8 cellular contexts compared by ENCODE assay signal in the genomic region with DNA sequence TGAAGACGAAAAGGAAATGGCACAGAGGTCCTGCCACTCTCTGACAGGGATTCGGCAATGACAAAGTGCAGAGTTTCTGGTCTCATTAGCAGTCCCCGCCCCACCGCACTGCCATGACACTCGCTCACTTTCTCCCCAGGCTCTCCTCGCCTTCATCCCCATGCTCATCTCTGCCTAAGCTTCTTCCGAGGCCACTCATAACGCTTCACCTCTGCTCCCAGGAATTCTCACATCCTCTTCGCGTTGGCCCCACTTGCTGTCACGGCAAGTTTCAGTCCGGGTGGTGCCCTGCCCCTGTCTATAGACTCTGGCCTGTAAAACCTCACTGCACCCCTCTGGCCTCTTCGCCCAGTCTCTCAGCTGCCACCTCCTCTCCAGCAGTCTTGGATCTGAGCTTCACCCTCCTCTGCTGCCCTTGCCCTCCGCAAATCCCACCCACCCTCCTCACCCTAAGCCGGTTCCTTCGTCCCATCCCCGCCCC. TPM values are rescaled to one million over a fixed set of nuclear protein-coding genes. Genes with fewer than 3 reads are reported as not detected.
DNase-seq lines count a peak whose midpoint lies in the region; ATAC-seq and TF ChIP-seq lines count a peak whose summit lies in the region.

No MANE protein-coding gene starts in this region.

- no peak for TF ChIP-seq CTCF in RWPE2 (IDR thresholded peaks at IDR 0.05; ENCODE audit: poor library complexity, severe bottlenecking)

- intact Hi-C loops in right cardiac atrium (cut with DNase I) = no loop called here

- peak; percentile 22 for DNase-seq in activated gamma-delta T cell treated with Interleukin-2 at 50 U/mL for 16 hours
- DNase-seq in activated gamma-delta T cell (lab: John Stamatoyannopoulos, UW) = no peak
- no peak for DNase-seq in RWPE2 (ENCODE audit: low spot score)
- DNase-seq in activated naive CD8-positive, alpha-beta T cell treated with anti-CD3 and anti-CD28 coated beads for 36 hours = peak; percentile 53
- peak in 1 of 3 donors; percentile 22 for DNase-seq in right cardiac atrium
- no peak for DNase-seq in skeletal muscle cell (ENCODE audit: low read depth)
- no peak for DNase-seq in NCI-H1436 treated with DMSO at 0.1 percent for 48 hours (lab: John Stamatoyannopoulos, UW)
- DNase-seq in ureter (ENCODE audit: low spot score) = no peak

- H3K36me3 Mint-ChIP-seq in activated naive CD8-positive, alpha-beta T cell treated with anti-CD3 and anti-CD28 coated beads for 36 hours = peaks cover 12% of the 10 kb centered on the region

- no peaks in the 10 kb centered on the region; the same call in 1 of the 2 replicates for H3K36me3 ChIP-seq in RWPE2 (ENCODE audit: low read depth)

- WGBS in right cardiac atrium = 1% methylated on average over 17 of the region's 17 CpGs

- no peaks in the 10 kb centered on the region for H3K9me3 Mint-ChIP-seq in activated naive CD8-positive, alpha-beta T cell treated with anti-CD3 and anti-CD28 coated beads for 36 hours

- peaks cover 30% of the 10 kb centered on the region for H3K4me1 Mint-ChIP-seq in activated naive CD8-positive, alpha-beta T cell treated with anti-CD3 and anti-CD28 coated beads for 36 hours

- peaks cover 3% of the 10 kb centered on the region for H3K4me1 ChIP-seq in RWPE2 (ENCODE audit: insufficient read depth, poor library complexity, severe bottlenecking)
- peaks cover 2% of the 10 kb centered on the region for H3K4me1 ChIP-seq in right cardiac atrium (ENCODE audit: control insufficient read depth, insufficient read depth, low read length)

- peak overlapping the region; percentile 91 for H3K4me3 ChIP-seq in RWPE2 (ENCODE audit: severe bottlenecking)
- H3K4me3 ChIP-seq in right cardiac atrium (ENCODE audit: low read length) = peak overlapping the region; percentile 85
- peak overlapping the region; percentile 76 for H3K4me3 ChIP-seq in skeletal muscle cell (ENCODE audit: low read depth, low read length)

- ATAC-seq in RWPE2 (ENCODE audit: low read depth) (peak; percentile 3), right cardiac atrium (peak; percentile 6 to 17)

- no peaks in the 10 kb centered on the region for H3K27me3 Mint-ChIP-seq in activated naive CD8-positive, alpha-beta T cell treated with anti-CD3 and anti-CD28 coated beads for 36 hours

- H3K4me3 Mint-ChIP-seq in activated naive CD8-positive, alpha-beta T cell treated with anti-CD3 and anti-CD28 coated beads for 36 hours = peak overlapping the region; percentile 88

- no peaks in the 10 kb centered on the region for H3K27me3 ChIP-seq in RWPE2 (ENCODE audit: insufficient read depth, poor library complexity, severe bottlenecking)
- no peaks in the 10 kb centered on the region for H3K27me3 ChIP-seq in right cardiac atrium (ENCODE audit: control insufficient read depth, insufficient read depth)

- H3K27ac Mint-ChIP-seq in activated naive CD8-positive, alpha-beta T cell treated with anti-CD3 and anti-CD28 coated beads for 36 hours = peak overlapping the region; percentile 92

- H3K27ac ChIP-seq in RWPE2 (ENCODE audit: poor library complexity, severe bottlenecking) (peak overlapping the region; percentile 44), right cardiac atrium (ENCODE audit: low read length) (peak overlapping the region; percentile 57)

- H3K9me3 ChIP-seq in RWPE2 (ENCODE audit: severe bottlenecking) (no peaks in the 10 kb centered on the region), right cardiac atrium (ENCODE audit: control insufficient read depth, low read length) (no peaks in the 10 kb centered on the region)

RNA-seq across cellular contexts. Expression of gene RUBCN, which starts 0.7 kb away (rescaled TPM):
- 10 to 100 TPM; 23.7 to 24.7 TPM for total RNA-seq in activated naive CD8-positive, alpha-beta T cell treated with anti-CD3 and anti-CD28 coated beads for 36 hours
- 10 to 100 TPM; 17.7 to 21.1 (median 19.7) TPM for total RNA-seq in right cardiac atrium
- polyA plus RNA-seq in right cardiac atrium = 13.4 TPM
- 24.5 TPM for total RNA-seq in ureter

RNA-seq across cellular contexts. Expression of gene FYTTD1, which starts 13.6 kb away (rescaled TPM):
- total RNA-seq in activated naive CD8-positive, alpha-beta T cell treated with anti-CD3 and anti-CD28 coated beads for 36 hours = 10 to 100 TPM; 23.2 to 25.0 TPM
- total RNA-seq in right cardiac atrium (10 to 100 TPM; 50.1 to 61.0 (median 58.2) TPM), ureter (47.9 TPM)
- 17.2 TPM for polyA plus RNA-seq in right cardiac atrium

RNA-seq across cellular contexts. Expression of gene LRCH3, which starts 55.0 kb away (rescaled TPM):
- total RNA-seq in activated naive CD8-positive, alpha-beta T cell treated with anti-CD3 and anti-CD28 coated beads for 36 hours = 10 to 100 TPM; 33.6 to 34.4 TPM
- 10 to 100 TPM; 23.1 to 27.0 (median 25.1) TPM for total RNA-seq in right cardiac atrium
- polyA plus RNA-seq in right cardiac atrium = 16.3 TPM
- 82.9 TPM for total RNA-seq in ureter

Comparison
In these comparisons a context has a peak if more than half of its experiments do, and no peak if none do; other contexts are left out.
1. DNase-seq: peak in activated gamma-delta T cell treated with Interleukin-2 at 50 U/mL for 16 hours (single experiment) and activated naive CD8-positive, alpha-beta T cell treated with anti-CD3 and anti-CD28 coated beads for 36 hours (single experiment); none in activated gamma-delta T cell (single experiment), RWPE2 (single experiment), skeletal muscle cell (single experiment), NCI-H1436 treated with DMSO at 0.1 percent for 48 hours (single experiment) and ureter (single experiment).
2. Peak in every context shown above with its lines, with median percentiles within 50 percentile points of each other: H3K4me3 ChIP-seq.